2 cellular contexts compared by ENCODE assay signal in the genomic region with DNA sequence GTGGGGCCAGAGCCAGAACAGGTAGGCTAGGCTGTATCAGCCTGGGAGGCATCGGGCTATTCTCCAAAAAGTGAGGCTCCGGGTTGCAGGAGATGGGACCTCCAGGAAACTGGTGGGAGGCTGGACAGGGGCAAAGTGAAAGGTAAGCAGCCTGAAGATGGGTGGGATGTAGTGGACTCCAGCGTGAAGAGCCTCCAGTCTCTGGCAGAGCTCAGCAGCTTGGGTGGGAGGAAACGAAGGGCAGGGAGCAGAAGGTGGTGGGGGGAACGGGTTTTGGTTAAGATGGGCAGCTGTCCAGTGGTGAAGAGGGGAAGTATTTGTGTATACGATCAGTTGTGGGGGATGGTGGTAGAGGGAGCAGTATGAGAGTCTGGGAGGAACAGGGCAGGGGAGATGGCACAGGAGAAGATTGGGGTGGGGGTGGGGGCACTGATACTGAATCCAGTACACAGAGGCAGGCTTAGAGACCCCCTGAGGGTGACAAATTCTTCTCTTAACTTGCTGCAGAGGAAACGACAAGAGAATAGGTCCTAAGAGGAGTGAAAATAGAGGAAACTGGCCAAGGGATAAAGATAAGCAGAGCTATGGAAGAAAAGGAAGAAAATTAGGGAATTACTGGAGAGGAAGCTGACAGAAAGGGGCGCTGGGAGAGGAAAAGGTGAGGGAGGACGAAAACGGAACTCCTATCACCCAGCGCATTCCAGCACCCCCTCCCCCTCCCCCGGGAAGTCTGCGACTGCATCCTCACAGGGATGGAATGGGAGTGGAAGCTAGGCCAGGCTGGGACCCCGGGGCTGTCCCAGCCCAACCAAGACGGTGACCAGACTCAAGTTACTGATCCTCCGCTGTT.
TF ChIP-seq lines count a peak whose summit lies in the region.

No MANE protein-coding gene starts in this region.

TF ChIP-seq in HepG2, 621 proteins besides CTCF, POLR2A, EP300 and RAD21:
- no peak for TF ChIP-seq ZNF784 (CRISPR knock-in tag; IDR thresholded peaks at IDR 0.05; ENCODE audit: borderline replicate concordance)
- TF ChIP-seq ZIK1 (CRISPR knock-in tag; IDR thresholded peaks at IDR 0.05; ENCODE audit: borderline replicate concordance, low read depth), result no peak
- TF ChIP-seq IKZF1 (IDR thresholded peaks at IDR 0.05), result no peak
- no peak for TF ChIP-seq TFDP2 (CRISPR knock-in tag; IDR thresholded peaks at IDR 0.05)
- TF ChIP-seq, protein P1, sequence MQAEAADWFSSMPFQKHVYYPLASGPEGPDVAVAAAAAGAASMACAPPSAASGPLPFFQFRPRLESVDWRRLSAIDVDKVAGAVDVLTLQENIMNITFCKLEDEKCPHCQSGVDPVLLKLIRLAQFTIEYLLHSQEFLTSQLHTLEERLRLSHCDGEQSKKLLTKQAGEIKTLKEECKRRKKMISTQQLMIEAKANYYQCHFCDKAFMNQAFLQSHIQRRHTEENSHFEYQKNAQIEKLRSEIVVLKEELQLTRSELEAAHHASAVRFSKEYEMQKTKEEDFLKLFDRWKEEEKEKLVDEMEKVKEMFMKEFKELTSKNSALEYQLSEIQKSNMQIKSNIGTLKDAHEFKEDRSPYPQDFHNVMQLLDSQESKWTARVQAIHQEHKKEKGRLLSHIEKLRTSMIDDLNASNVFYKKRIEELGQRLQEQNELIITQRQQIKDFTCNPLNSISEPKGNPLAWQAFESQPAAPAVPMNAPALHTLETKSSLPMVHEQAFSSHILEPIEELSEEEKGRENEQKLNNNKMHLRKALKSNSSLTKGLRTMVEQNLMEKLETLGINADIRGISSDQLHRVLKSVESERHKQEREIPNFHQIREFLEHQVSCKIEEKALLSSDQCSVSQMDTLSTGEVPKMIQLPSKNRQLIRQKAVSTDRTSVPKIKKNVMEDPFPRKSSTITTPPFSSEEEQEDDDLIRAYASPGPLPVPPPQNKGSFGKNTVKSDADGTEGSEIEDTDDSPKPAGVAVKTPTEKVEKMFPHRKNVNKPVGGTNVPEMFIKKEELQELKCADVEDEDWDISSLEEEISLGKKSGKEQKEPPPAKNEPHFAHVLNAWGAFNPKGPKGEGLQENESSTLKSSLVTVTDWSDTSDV (CRISPR knock-in tag; IDR thresholded peaks at IDR 0.05), result no peak
- TF ChIP-seq ZNF839 (CRISPR knock-in tag; IDR thresholded peaks at IDR 0.05; ENCODE audit: borderline replicate concordance), result no peak
- no peak for TF ChIP-seq CCDC6 (CRISPR knock-in tag; IDR thresholded peaks at IDR 0.05)
- no peak for TF ChIP-seq GATAD2A (CRISPR knock-in tag; IDR thresholded peaks at IDR 0.05)

TF ChIP-seq in K562, 482 proteins besides CTCF, POLR2A, EP300 and RAD21:
- TF ChIP-seq BDP1 (IDR thresholded peaks at IDR 0.05; ENCODE audit: insufficient read depth, insufficient read length) (no peak), KDM1A (IDR thresholded peaks at IDR 0.05) (peak in 1 of 2 experiments; percentile 48; a peak in 1 of 4 replicates), JUNB (CRISPR knock-in tag; conservative IDR thresholded peaks at IDR 0.05) (no peak), ZNF444 (CRISPR knock-in tag; IDR thresholded peaks at IDR 0.05) (0 out of 2 replicates have a peak, but pooled peaks have one; percentile 30), RBM17 (IDR thresholded peaks at IDR 0.05; ENCODE audit: borderline replicate concordance, low read depth, low read length) (no peak), KDM2B (CRISPR knock-in tag; IDR thresholded peaks at IDR 0.05) (no peak), RBBP5 (IDR thresholded peaks at IDR 0.05; ENCODE audit: borderline replicate concordance, insufficient read depth, low read length, poor library complexity, severe bottlenecking) (no peak), RBM25 (IDR thresholded peaks at IDR 0.05; ENCODE audit: low read depth, low read length, severe bottlenecking) (no peak), STAT5A (IDR thresholded peaks at IDR 0.05; ENCODE audit: borderline replicate concordance, low read length) (no peak), KLF10 (CRISPR knock-in tag; IDR thresholded peaks at IDR 0.05) (no peak), SOX6 (IDR thresholded peaks at IDR 0.05) (no peak)
- TF ChIP-seq, protein P2, sequence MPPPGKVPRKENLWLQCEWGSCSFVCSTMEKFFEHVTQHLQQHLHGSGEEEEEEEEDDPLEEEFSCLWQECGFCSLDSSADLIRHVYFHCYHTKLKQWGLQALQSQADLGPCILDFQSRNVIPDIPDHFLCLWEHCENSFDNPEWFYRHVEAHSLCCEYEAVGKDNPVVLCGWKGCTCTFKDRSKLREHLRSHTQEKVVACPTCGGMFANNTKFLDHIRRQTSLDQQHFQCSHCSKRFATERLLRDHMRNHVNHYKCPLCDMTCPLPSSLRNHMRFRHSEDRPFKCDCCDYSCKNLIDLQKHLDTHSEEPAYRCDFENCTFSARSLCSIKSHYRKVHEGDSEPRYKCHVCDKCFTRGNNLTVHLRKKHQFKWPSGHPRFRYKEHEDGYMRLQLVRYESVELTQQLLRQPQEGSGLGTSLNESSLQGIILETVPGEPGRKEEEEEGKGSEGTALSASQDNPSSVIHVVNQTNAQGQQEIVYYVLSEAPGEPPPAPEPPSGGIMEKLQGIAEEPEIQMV (tag; conservative IDR thresholded peaks at IDR 0.05; ENCODE audit: low read depth), result no peak
